In the genomic region with DNA sequence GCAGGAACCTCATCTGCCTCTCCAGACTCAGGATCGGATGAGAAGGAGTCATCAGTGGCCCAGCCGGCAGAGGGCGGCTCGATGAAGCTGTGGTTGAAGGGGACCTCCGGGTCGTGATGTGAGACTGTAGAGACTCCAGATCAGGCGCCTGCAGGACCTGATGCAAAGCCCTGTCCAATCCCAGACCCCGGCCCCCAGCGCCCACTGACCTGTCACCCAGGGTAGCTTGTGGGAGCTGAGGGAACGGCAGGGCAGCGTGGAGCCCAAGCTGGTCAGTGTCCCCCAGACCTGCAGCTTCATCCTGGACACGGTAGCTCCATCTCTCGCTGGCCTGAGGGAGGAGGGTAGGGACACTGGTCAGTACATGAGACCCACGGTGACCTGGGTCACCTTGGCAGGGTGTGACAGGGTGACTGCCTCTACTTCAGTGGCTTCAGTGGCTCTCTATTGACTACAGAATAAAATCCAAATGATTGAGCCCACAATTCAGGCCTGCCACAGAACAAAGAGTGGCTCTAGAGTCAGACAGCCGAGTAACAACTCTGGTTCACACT, we compare ENCODE assay signal across 21 cellular contexts.
"Had no signal": no experiment of that assay in that cellular context is flagged by ENCODE, and none has a peak within 500 bp of the region (broad histone marks: within the 10 kb centered on the region; RNA-seq: fewer than 3 reads in every experiment).

No MANE protein-coding gene starts in this region.

- H3K4me2 ChIP-seq: hepatocyte had no signal

- DNase-seq: cortex of kidney; effector memory CD4-positive, alpha-beta T cell; foreskin melanocyte; head of caudate nucleus; kidney glomerular epithelial cell; naive thymus-derived CD4-positive, alpha-beta T cell; nephron progenitor cell; nucleus accumbens; spleen; stimulated activated CD4-positive, alpha-beta T cell treated with anti-CD3 and anti-CD28 coated beads, Interleukin-15, amount 100 ng/mL, for 24 hours; stimulated activated CD4-positive, alpha-beta T cell treated with anti-CD3 and anti-CD28 coated beads, Interleukin-1b, Interleukin-23, amount 100 ng/mL, for 48 hours; stimulated activated CD4-positive, alpha-beta T cell treated with anti-CD3 and anti-CD28 coated beads, Interleukin-4, amount 100 ng/mL, for 24 hours; stimulated activated naive B cell treated with anti-CD40 and anti-IgM and Interleukin-4, amounts not matched to agents 10 μg/mL and 1 μg/mL and 100 μg/mL, for 72 hours; stimulated activated naive CD8-positive, alpha-beta T cell treated with anti-CD3 and anti-CD28 coated beads, Interleukin-15, amount 100 ng/mL, for 72 hours; testis had no signal

- H3K4me1 Mint-ChIP-seq: central memory CD8-positive, alpha-beta T cell had no signal

- H3K4me1 ChIP-seq: prostate gland, tibial nerve had no signal

- H3K36me3 ChIP-seq: prostate gland had no signal

- H3K27me3 Mint-ChIP-seq: central memory CD8-positive, alpha-beta T cell; stimulated activated naive B cell treated with anti-CD40 and anti-IgM and Interleukin-4, amounts not matched to agents 10 μg/mL and 1 μg/mL and 100 μg/mL, for 72 hours had no signal

- ATAC-seq: naive thymus-derived CD4-positive, alpha-beta T cell; sciatic nerve; stimulated activated naive B cell treated with anti-CD40 and anti-IgM and Interleukin-4, amounts not matched to agents 10 μg/mL and 1 μg/mL and 100 μg/mL, for 72 hours; stimulated activated naive CD8-positive, alpha-beta T cell treated with anti-CD3 and anti-CD28 coated beads, Interleukin-15, amount 100 ng/mL, for 72 hours had no signal

- H3K27ac ChIP-seq: hepatocyte, parathyroid adenoma, prostate gland, testis, tibial nerve had no signal

- H3K9me3 ChIP-seq: prostate gland, spleen, testis, tibial nerve had no signal

- H2AFZ ChIP-seq: hepatocyte, parathyroid adenoma had no signal

- H3K4me3 Mint-ChIP-seq: central memory CD8-positive, alpha-beta T cell; naive thymus-derived CD4-positive, alpha-beta T cell; nephron progenitor cell; stimulated activated naive B cell treated with anti-CD40 and anti-IgM and Interleukin-4, amounts not matched to agents 10 μg/mL and 1 μg/mL and 100 μg/mL, for 72 hours; stimulated activated naive CD8-positive, alpha-beta T cell treated with anti-CD3 and anti-CD28 coated beads, Interleukin-15, amount 100 ng/mL, for 72 hours had no signal

- H3K9ac ChIP-seq: parathyroid adenoma had no signal

- H3K27me3 ChIP-seq: hepatocyte, spleen, testis, tibial nerve had no signal

- H3K27ac Mint-ChIP-seq: nephron progenitor cell; stimulated activated naive CD8-positive, alpha-beta T cell treated with anti-CD3 and anti-CD28 coated beads, Interleukin-15, amount 100 ng/mL, for 72 hours had no signal

- H3K79me2 ChIP-seq: hepatocyte, parathyroid adenoma had no signal

- H3K9me3 Mint-ChIP-seq: central memory CD8-positive, alpha-beta T cell; naive thymus-derived CD4-positive, alpha-beta T cell; nephron progenitor cell; stimulated activated naive B cell treated with anti-CD40 and anti-IgM and Interleukin-4, amounts not matched to agents 10 μg/mL and 1 μg/mL and 100 μg/mL, for 72 hours; stimulated activated naive CD8-positive, alpha-beta T cell treated with anti-CD3 and anti-CD28 coated beads, Interleukin-15, amount 100 ng/mL, for 72 hours had no signal

- H3K4me3 ChIP-seq: hepatocyte, prostate gland, spleen, testis, tibial nerve had no signal
